Comparison of ENCODE assay signal across 1 cellular context in genomic region chr1:171841931-171842723, GRCh38.
TF ChIP-seq lines count a peak whose summit lies in the region.

No MANE protein-coding gene starts in this region.

TF ChIP-seq in GM23338, 12 proteins besides CTCF, POLR2A, EP300 and RAD21 (continued from another document):
- TF ChIP-seq ZNF462 (CRISPR knock-in tag; IDR thresholded peaks at IDR 0.05): no peak
